ENCODE assay signal across 12 cellular contexts in the genomic region with DNA sequence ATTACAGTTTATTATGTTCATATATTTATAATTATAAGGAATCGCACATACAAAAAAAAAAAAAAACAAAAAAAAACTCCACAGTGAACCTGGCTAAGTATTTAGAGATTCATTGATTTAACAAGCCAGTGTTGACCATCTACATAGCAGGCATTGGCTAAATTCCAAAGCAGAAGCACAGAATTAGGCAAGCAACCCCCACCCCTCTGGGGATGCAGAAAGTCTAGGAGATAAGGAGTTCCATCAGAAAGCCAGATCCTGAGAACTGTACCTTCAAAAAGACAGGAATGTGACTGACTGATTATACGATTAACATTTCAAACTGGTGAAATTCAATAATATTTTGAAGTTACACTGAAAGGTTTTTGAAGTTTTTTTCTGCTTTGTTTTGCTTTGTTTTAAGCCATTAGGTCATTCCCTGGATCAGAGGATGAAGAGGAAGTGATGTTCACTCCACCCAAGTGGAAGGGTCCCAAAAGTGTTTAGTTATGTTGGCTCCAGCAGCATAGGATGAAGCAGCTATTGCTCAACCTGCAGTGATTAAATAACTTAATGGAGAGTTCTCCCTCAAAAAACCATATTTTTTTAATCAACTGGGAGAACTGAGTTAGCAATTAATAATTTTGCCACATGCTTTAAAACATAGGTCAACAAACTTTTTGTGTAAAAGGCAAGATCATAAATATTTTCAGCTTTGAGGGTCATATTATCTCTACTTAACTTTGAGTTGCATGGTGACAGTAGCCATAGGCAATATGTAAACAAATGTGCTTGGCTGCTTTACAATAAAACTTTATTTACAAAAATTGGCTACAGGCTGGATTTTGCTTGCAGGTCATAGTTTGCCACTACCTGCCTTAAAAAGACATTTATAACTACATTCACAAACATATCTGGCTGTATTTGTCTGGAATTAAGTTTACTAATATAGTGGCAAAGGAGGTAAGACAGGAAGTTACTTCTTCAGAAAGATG. TPM values are rescaled to one million over a fixed set of nuclear protein-coding genes. Genes with fewer than 3 reads are reported as not detected.
DNase-seq lines count a peak whose midpoint lies in the region; ATAC-seq and TF ChIP-seq lines count a peak whose summit lies in the region.
"Had no signal": no experiment of that assay in that cellular context is flagged by ENCODE, and none has a peak within 500 bp of the region (broad histone marks: within the 10 kb centered on the region; RNA-seq: fewer than 3 reads in every experiment).

No MANE protein-coding gene starts in this region.

- ATAC-seq in SK-N-SH treated with all-trans-retinoic acid at 6 μM for 48 hours (no peak), GM18511 (IDR thresholded peaks at IDR 0.05; ENCODE audit: unreplicated experiment) (no peak)
- ATAC-seq: activated CD8-positive, alpha-beta memory T cell treated with anti-CD3 and anti-CD28 coated beads, Interleukin-2, amount 10 ng/mL, durations not matched to agents 7 days and 5 days; foreskin keratinocyte; stimulated activated naive CD8-positive, alpha-beta T cell treated with anti-CD3 and anti-CD28 coated beads, Interleukin-15, Interleukin-2, amounts not matched to agents 100 U/mL and 50 U/mL, for 24 hours had no signal

- TF ChIP-seq POLR2A in erythroblast (IDR thresholded peaks at IDR 0.05; ENCODE audit: low read length) (no peak), vagina (IDR thresholded peaks at IDR 0.05) (no peak)

- no peaks in the 10 kb centered on the region for H3K36me3 ChIP-seq in SK-N-SH (replicated peaks in 1 of 2; ENCODE audit: control insufficient read depth in 1 of 2, insufficient read depth in 2 of 2, low read length in 1 of 2)
- no peaks in the 10 kb centered on the region for H3K36me3 ChIP-seq in vagina
- H3K36me3 ChIP-seq: ascending aorta had no signal

- DNase-seq in SK-N-SH (peak; percentile 16), erythroblast (lab: John Stamatoyannopoulos, UW) (peak; percentile 5 to 11), lung microvascular endothelial cell (ENCODE audit: low read depth in 2 of 2) (peak; percentile 78 to 98), vagina (ENCODE audit: extremely low spot score in 2 of 2) (no peak), NCI-H1048 (lab: John Stamatoyannopoulos, UW) (no peak), NCI-H446 (lab: John Stamatoyannopoulos, UW) (no peak)
- DNase-seq: activated CD8-positive, alpha-beta memory T cell treated with anti-CD3 and anti-CD28 coated beads, Interleukin-2, amount 10 ng/mL, durations not matched to agents 7 days and 5 days; foreskin keratinocyte; stimulated activated naive CD8-positive, alpha-beta T cell treated with anti-CD3 and anti-CD28 coated beads, Interleukin-15, Interleukin-2, amounts not matched to agents 100 U/mL and 50 U/mL, for 24 hours had no signal

- H3K4me1 ChIP-seq in SK-N-SH (ENCODE audit: control insufficient read depth in 1 of 2, insufficient read depth in 2 of 2, low read depth in 1 of 2, low read length in 1 of 2) (peaks cover 0 to 2% of the 10 kb centered on the region in 2 experiments; a peak in 1 of 4 replicates), vagina (peaks cover 9% of the 10 kb centered on the region)
- H3K4me1 ChIP-seq: ascending aorta, foreskin keratinocyte had no signal

- 85% methylated on average over 2 of the region's 2 CpGs for WGBS in SK-N-SH (ENCODE audit: low lambda C conversion rate)

- no peaks in the 10 kb centered on the region; the same call in 1 of the 2 replicates for H3K9me2 ChIP-seq in SK-N-SH

- no peaks in the 10 kb centered on the region for H3F3A ChIP-seq in SK-N-SH (replicated peaks; ENCODE audit: insufficient read depth)

- no peaks in the 10 kb centered on the region for H3K79me2 ChIP-seq in SK-N-SH (ENCODE audit: insufficient read depth)

- POLR2A ChIA-PET in SK-N-SH (lab: Yijun Ruan, JAX): no interaction called here

- no peak overlapping the region for H2AFZ ChIP-seq in SK-N-SH (ENCODE audit: low read depth)

- H3K9me3 ChIP-seq in SK-N-SH (no peaks in the 10 kb centered on the region), vagina (no peaks in the 10 kb centered on the region)

- intact Hi-C loops in vagina (cut with DNase I): no loop called here

- no peak for TF ChIP-seq EP300 in SK-N-SH (IDR thresholded peaks at IDR 0.05; ENCODE audit: borderline replicate concordance in 1 of 2, low read depth in 1 of 2, low read length in 1 of 2)

- TF ChIP-seq CTCF in SK-N-SH (IDR thresholded peaks at IDR 0.05): no peak
- no peak for TF ChIP-seq CTCF in vagina (IDR thresholded peaks at IDR 0.05)

- TF ChIP-seq RAD21 in SK-N-SH (IDR thresholded peaks at IDR 0.05; ENCODE audit: low read length): no peak

- CTCF ChIA-PET in SK-N-SH (lab: Yijun Ruan, JAX): no interaction called here

- H3K27ac ChIP-seq in SK-N-SH (ENCODE audit: low read depth in 2 of 2, low read length in 1 of 2) (no peak overlapping the region), vagina (peak overlapping the region; percentile 74)
- H3K27ac ChIP-seq: foreskin keratinocyte had no signal

- H3K4me2 ChIP-seq in SK-N-SH: no peak overlapping the region

- no peaks in the 10 kb centered on the region for H4K20me1 ChIP-seq in SK-N-SH (ENCODE audit: insufficient read depth)

- H3K9ac ChIP-seq in SK-N-SH: no peak overlapping the region

- no peaks in the 10 kb centered on the region for H3K27me3 ChIP-seq in SK-N-SH (ENCODE audit: insufficient read depth)
- no peaks in the 10 kb centered on the region for H3K27me3 ChIP-seq in vagina
- H3K27me3 ChIP-seq: ascending aorta, foreskin keratinocyte had no signal

- H3K4me3 ChIP-seq in SK-N-SH (ENCODE audit: low read depth in 2 of 2, low read length in 1 of 2) (no peak overlapping the region), vagina (no peak overlapping the region)
- H3K4me3 ChIP-seq: ascending aorta had no signal

TF ChIP-seq in SK-N-SH, 30 proteins besides CTCF, POLR2A, EP300 and RAD21 (continues in another document):
- TF ChIP-seq JUND (IDR thresholded peaks at IDR 0.05) (no peak), GATA2 (CRISPR knock-in tag; IDR thresholded peaks at IDR 0.05) (no peak), EZH2phosphoT487 (IDR thresholded peaks at IDR 0.05; ENCODE audit: borderline replicate concordance, low read depth) (no peak), POLR2AphosphoS5 (IDR thresholded peaks at IDR 0.05; ENCODE audit: low read depth, low read length) (no peak), MXI1 (IDR thresholded peaks at IDR 0.05; ENCODE audit: low read depth, low read length) (no peak)
- TF ChIP-seq, protein P1, sequence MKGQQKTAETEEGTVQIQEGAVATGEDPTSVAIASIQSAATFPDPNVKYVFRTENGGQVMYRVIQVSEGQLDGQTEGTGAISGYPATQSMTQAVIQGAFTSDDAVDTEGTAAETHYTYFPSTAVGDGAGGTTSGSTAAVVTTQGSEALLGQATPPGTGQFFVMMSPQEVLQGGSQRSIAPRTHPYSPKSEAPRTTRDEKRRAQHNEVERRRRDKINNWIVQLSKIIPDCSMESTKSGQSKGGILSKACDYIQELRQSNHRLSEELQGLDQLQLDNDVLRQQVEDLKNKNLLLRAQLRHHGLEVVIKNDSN (IDR thresholded peaks at IDR 0.05; ENCODE audit: borderline replicate concordance, low read depth): no peak
- TF ChIP-seq, protein P2, sequence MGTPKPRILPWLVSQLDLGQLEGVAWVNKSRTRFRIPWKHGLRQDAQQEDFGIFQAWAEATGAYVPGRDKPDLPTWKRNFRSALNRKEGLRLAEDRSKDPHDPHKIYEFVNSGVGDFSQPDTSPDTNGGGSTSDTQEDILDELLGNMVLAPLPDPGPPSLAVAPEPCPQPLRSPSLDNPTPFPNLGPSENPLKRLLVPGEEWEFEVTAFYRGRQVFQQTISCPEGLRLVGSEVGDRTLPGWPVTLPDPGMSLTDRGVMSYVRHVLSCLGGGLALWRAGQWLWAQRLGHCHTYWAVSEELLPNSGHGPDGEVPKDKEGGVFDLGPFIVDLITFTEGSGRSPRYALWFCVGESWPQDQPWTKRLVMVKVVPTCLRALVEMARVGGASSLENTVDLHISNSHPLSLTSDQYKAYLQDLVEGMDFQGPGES (IDR thresholded peaks at IDR 0.05; ENCODE audit: low read depth, low read length): no peak
- TF ChIP-seq, protein P3, sequence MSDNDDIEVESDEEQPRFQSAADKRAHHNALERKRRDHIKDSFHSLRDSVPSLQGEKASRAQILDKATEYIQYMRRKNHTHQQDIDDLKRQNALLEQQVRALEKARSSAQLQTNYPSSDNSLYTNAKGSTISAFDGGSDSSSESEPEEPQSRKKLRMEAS (IDR thresholded peaks at IDR 0.05; ENCODE audit: low read depth): no peak

TF ChIP-seq in SK-N-SH treated with all-trans-retinoic acid at 6 μM for 48 hours, 23 proteins besides CTCF, POLR2A, EP300 and RAD21 (continues in another document):
- TF ChIP-seq, protein P4, sequence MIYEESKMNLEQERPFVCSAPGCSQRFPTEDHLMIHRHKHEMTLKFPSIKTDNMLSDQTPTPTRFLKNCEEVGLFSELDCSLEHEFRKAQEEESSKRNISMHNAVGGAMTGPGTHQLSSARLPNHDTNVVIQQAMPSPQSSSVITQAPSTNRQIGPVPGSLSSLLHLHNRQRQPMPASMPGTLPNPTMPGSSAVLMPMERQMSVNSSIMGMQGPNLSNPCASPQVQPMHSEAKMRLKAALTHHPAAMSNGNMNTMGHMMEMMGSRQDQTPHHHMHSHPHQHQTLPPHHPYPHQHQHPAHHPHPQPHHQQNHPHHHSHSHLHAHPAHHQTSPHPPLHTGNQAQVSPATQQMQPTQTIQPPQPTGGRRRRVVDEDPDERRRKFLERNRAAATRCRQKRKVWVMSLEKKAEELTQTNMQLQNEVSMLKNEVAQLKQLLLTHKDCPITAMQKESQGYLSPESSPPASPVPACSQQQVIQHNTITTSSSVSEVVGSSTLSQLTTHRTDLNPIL (CRISPR knock-in tag; IDR thresholded peaks at IDR 0.05; ENCODE audit: low read depth): no peak
- TF ChIP-seq, protein P5, sequence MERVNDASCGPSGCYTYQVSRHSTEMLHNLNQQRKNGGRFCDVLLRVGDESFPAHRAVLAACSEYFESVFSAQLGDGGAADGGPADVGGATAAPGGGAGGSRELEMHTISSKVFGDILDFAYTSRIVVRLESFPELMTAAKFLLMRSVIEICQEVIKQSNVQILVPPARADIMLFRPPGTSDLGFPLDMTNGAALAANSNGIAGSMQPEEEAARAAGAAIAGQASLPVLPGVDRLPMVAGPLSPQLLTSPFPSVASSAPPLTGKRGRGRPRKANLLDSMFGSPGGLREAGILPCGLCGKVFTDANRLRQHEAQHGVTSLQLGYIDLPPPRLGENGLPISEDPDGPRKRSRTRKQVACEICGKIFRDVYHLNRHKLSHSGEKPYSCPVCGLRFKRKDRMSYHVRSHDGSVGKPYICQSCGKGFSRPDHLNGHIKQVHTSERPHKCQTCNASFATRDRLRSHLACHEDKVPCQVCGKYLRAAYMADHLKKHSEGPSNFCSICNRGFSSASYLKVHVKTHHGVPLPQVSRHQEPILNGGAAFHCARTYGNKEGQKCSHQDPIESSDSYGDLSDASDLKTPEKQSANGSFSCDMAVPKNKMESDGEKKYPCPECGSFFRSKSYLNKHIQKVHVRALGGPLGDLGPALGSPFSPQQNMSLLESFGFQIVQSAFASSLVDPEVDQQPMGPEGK (CRISPR knock-in tag; IDR thresholded peaks at IDR 0.05; ENCODE audit: borderline replicate concordance): no peak

RNA-seq across cellular contexts. Expression of a gene that starts 49.6 kb away (rescaled TPM):
- polyA plus RNA-seq in SK-N-SH (2012; rRNA removed): 16.6 and 17.9 TPM in 2 replicates
- 14.3 and 14.9 TPM in 2 replicates for polyA plus RNA-seq in SK-N-SH (2012; cell fraction: cytosol; rRNA removed)
- polyA plus RNA-seq in SK-N-SH (2012; cell fraction: nucleus; rRNA removed): 18.5 and 22.2 TPM in 2 replicates
- 251 and 480 TPM in 2 replicates for total RNA-seq in lung microvascular endothelial cell
- 88.4 TPM for total RNA-seq in vagina

Comparison
In these comparisons a context has a peak if more than half of its experiments do, and no peak if none do; other contexts are left out.
1. DNase-seq: peak in SK-N-SH (single experiment), erythroblast (2 of 2) and lung microvascular endothelial cell (2 of 2); none in vagina (0 of 2), NCI-H1048 (single experiment) and NCI-H446 (0 of 2).